In the genomic region with DNA sequence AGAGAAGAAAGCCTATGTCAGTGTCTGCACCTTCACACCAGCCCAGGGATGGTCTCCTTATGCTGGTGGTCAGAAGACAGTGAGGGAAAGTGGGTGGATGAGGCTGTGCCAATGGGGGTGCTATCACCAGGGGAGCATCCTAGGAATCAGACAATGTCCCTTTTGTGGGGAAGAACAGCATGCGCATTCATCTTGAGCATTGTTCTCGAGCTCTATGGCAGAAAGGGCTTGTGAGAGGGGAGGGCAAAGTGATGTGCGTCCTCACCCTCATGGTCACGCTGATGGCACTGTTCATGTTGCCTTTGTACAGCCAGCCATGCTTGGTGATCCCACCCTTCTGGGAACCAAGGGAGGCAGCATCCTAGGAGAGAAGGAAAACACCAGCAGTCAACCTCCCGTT, we compare ENCODE assay signal across 20 cellular contexts. TPM values are rescaled to one million over a fixed set of nuclear protein-coding genes. Genes with fewer than 3 reads are reported as not detected.
A peak's percentile ranks its signal among the peaks of the same experiment; 100 is the strongest.
DNase-seq lines count a peak whose midpoint lies in the region; ATAC-seq and TF ChIP-seq lines count a peak whose summit lies in the region.
"Had no signal": no experiment of that assay in that cellular context is flagged by ENCODE, and none has a peak within 500 bp of the region (broad histone marks: within the 10 kb centered on the region; RNA-seq: fewer than 3 reads in every experiment).

No MANE protein-coding gene starts in this region.

- intact Hi-C loops in left ventricle myocardium inferior (cut with micrococcal nuclease) (no loop called here), Right ventricle myocardium superior (cut with DNase I) (no loop called here)

- H3K27ac Mint-ChIP-seq in activated naive CD8-positive, alpha-beta T cell treated with anti-CD3 and anti-CD28 coated beads, Interleukin-2, amount 50 U/mL, for 24 hours = no peak overlapping the region
- H3K27ac Mint-ChIP-seq: IgD-negative memory B cell had no signal

- H3K9ac ChIP-seq in parathyroid adenoma = no peak overlapping the region
- H3K9ac ChIP-seq: BLaER1 had no signal

- TF ChIP-seq CTCF in left ventricle myocardium inferior (IDR thresholded peaks at IDR 0.05; ENCODE audit: borderline replicate concordance) (no peak), parathyroid adenoma (IDR thresholded peaks at IDR 0.05) (no peak), tibial nerve (IDR thresholded peaks at IDR 0.05) (no peak)

- peak in 1 of 2 donors; percentile 0 for TF ChIP-seq EP300 in tibial nerve (IDR thresholded peaks at IDR 0.05)

- no peak overlapping the region for H2AFZ ChIP-seq in parathyroid adenoma

- H3K4me3 Mint-ChIP-seq in activated naive CD8-positive, alpha-beta T cell treated with anti-CD3 and anti-CD28 coated beads, Interleukin-2, amount 50 U/mL, for 24 hours = no peak overlapping the region
- H3K4me3 Mint-ChIP-seq: CD8-positive, alpha-beta memory T cell; IgD-negative memory B cell had no signal

- peaks cover 26% of the 10 kb centered on the region for H3K36me3 ChIP-seq in left ventricle myocardium inferior
- H3K36me3 ChIP-seq in parathyroid adenoma (ENCODE audit: control insufficient read depth, insufficient read depth, low read length) = no peaks in the 10 kb centered on the region
- H3K36me3 ChIP-seq in tibial nerve = peaks cover 0 to 42% (median 0%) of the 10 kb centered on the region in 3 donors
- H3K36me3 ChIP-seq: BLaER1 had no signal

- ATAC-seq in Right ventricle myocardium superior (ENCODE audit: poor library complexity) (no peak), GM18907 (IDR thresholded peaks at IDR 0.05; ENCODE audit: unreplicated experiment) (no peak), HG03097 (IDR thresholded peaks at IDR 0.05; ENCODE audit: low FRiP score, unreplicated experiment) (no peak)
- ATAC-seq in activated naive CD8-positive, alpha-beta T cell treated with anti-CD3 and anti-CD28 coated beads, Interleukin-2, amount 50 U/mL, for 24 hours = no peak
- ATAC-seq: Panc1 had no signal

- 71 to 84% methylated on average over 5 of the region's 5 CpGs for WGBS in tibial nerve, 2 donors

- peaks cover 29% of the 10 kb centered on the region for H3K4me1 Mint-ChIP-seq in activated naive CD8-positive, alpha-beta T cell treated with anti-CD3 and anti-CD28 coated beads, Interleukin-2, amount 50 U/mL, for 24 hours

- peaks cover 2% of the 10 kb centered on the region for H3K79me2 ChIP-seq in parathyroid adenoma

- DNase-seq in left ventricle myocardium inferior (no peak), Right ventricle myocardium superior (no peak), hippocampal formation (lab: John Stamatoyannopoulos, UW) (peak; percentile 72 to 83), tibial nerve (ENCODE audit: low spot score in 2 of 2) (no peak)
- no peak for DNase-seq in activated naive CD8-positive, alpha-beta T cell treated with anti-CD3 and anti-CD28 coated beads, Interleukin-2, amount 50 U/mL, for 24 hours
- DNase-seq: CD8-positive, alpha-beta memory T cell; DMS79 treated with DMSO at 0.1 percent for 48 hours; GOT3; Kasumi-1; MM.1S; NCI-H1092 treated with DMSO at 0.1 percent for 48 hours; NCI-H2081 treated with DMSO at 0.1 percent for 48 hours; NCI-H510A treated with DMSO at 0.1 percent for 48 hours had no signal

- H3K4me1 ChIP-seq in left ventricle myocardium inferior (peaks cover 82% of the 10 kb centered on the region), parathyroid adenoma (no peaks in the 10 kb centered on the region), tibial nerve (peaks cover 0 to 77% (median 20%) of the 10 kb centered on the region in 4 donors)

- peak overlapping the region; percentile 75 for H3K27ac ChIP-seq in left ventricle myocardium inferior (replicated peaks)
- peak overlapping the region; percentile 7 for H3K27ac ChIP-seq in parathyroid adenoma
- H3K27ac ChIP-seq in tibial nerve = peak overlapping the region in 3 of 4 donors; percentile 47 to 82 (median 64)
- H3K27ac ChIP-seq: BLaER1, HL-60 had no signal

- H3K9me3 Mint-ChIP-seq in activated naive CD8-positive, alpha-beta T cell treated with anti-CD3 and anti-CD28 coated beads, Interleukin-2, amount 50 U/mL, for 24 hours = no peaks in the 10 kb centered on the region
- H3K9me3 Mint-ChIP-seq: CD8-positive, alpha-beta memory T cell; IgD-negative memory B cell had no signal

- H3K9me3 ChIP-seq in left ventricle myocardium inferior (replicated peaks) = no peaks in the 10 kb centered on the region
- H3K9me3 ChIP-seq in parathyroid adenoma (ENCODE audit: control insufficient read depth, low read length) = no peaks in the 10 kb centered on the region
- no peaks in the 10 kb centered on the region for H3K9me3 ChIP-seq in tibial nerve
- H3K9me3 ChIP-seq: BLaER1 had no signal

- H3K27me3 ChIP-seq in left ventricle myocardium inferior (ENCODE audit: low read depth) = no peaks in the 10 kb centered on the region
- H3K27me3 ChIP-seq in parathyroid adenoma (ENCODE audit: control insufficient read depth, insufficient read depth, low read length) = no peaks in the 10 kb centered on the region
- no peaks in the 10 kb centered on the region for H3K27me3 ChIP-seq in tibial nerve
- H3K27me3 ChIP-seq: BLaER1 had no signal

- H3K27me3 Mint-ChIP-seq in activated naive CD8-positive, alpha-beta T cell treated with anti-CD3 and anti-CD28 coated beads, Interleukin-2, amount 50 U/mL, for 24 hours = no peaks in the 10 kb centered on the region
- H3K27me3 Mint-ChIP-seq: CD8-positive, alpha-beta memory T cell; IgD-negative memory B cell had no signal

- H3K4me2 ChIP-seq in parathyroid adenoma (ENCODE audit: low read length) = no peak overlapping the region
- H3K4me2 ChIP-seq: BLaER1 had no signal

- no peak for TF ChIP-seq POLR2A in tibial nerve (IDR thresholded peaks at IDR 0.05)

- peaks cover 15% of the 10 kb centered on the region for H3K36me3 Mint-ChIP-seq in activated naive CD8-positive, alpha-beta T cell treated with anti-CD3 and anti-CD28 coated beads, Interleukin-2, amount 50 U/mL, for 24 hours (ENCODE audit: low read depth)

- H3K4me3 ChIP-seq in left ventricle myocardium inferior (no peak overlapping the region), parathyroid adenoma (ENCODE audit: low read depth, low read length) (no peak overlapping the region), tibial nerve (no peak overlapping the region)
- H3K4me3 ChIP-seq: BLaER1 had no signal

RNA-seq across cellular contexts. Expression of a gene that starts 56.1 kb away (rescaled TPM):
- 36.8 TPM for total RNA-seq in left ventricle myocardium inferior
- total RNA-seq in Right ventricle myocardium superior = 28.3 TPM
- 100 to 1,000 TPM; 147 to 258 (median 243) TPM for total RNA-seq in tibial nerve

Comparison
In these comparisons a context has a peak if more than half of its experiments do, and no peak if none do; other contexts are left out.
1. DNase-seq: peak in hippocampal formation (2 of 2); none in left ventricle myocardium inferior (single experiment), Right ventricle myocardium superior (single experiment), tibial nerve (0 of 2) and activated naive CD8-positive, alpha-beta T cell treated with anti-CD3 and anti-CD28 coated beads, Interleukin-2, amount 50 U/mL, for 24 hours (single experiment).
2. H3K27ac ChIP-seq: peak in every context shown above with its lines; median percentile 75 in left ventricle myocardium inferior; 64 in tibial nerve; 7 in parathyroid adenoma.